Comparison of ENCODE assay signal across 8 cellular contexts in the genomic region with DNA sequence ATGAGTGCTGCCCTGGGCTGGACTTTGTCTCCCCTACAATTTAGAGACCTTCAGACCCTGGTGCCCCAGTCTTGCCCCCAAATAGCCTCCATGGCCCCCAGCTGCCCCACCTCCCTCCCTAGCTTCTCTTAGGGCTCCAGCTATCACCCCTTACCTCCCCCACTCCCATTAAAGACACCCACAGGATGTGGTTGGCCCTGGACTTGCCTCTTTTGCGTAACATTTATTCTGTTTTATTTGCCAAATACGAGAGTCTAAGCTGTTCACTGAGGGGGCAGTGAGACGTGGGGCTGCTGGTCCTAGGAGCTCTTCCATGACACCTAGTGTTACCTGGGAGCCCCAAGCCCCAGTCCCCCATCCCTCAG. TPM values are rescaled to one million over a fixed set of nuclear protein-coding genes. Genes with fewer than 3 reads are reported as not detected.
DNase-seq lines count a peak whose midpoint lies in the region; ATAC-seq and TF ChIP-seq lines count a peak whose summit lies in the region.

No MANE protein-coding gene starts in this region.

- H3K4me3 ChIP-seq in AG09309 (ENCODE audit: control insufficient read depth, low read depth, low read length) (peak overlapping the region; percentile 37), tibial artery (peak overlapping the region; percentile 45 to 52)

- H3K4me3 Mint-ChIP-seq in activated T-helper 2 cell treated with anti-CD3 and anti-CD28 coated beads, Interferon-gamma antibody, Interleukin-2, Interleukin-4, amounts not matched to agents 10 μg/mL and 5 μg/mL and 100 μg/mL, durations not matched to agents 14 hours and 24 hours and 36 hours (ENCODE audit: low read depth) = peak overlapping the region; percentile 96

- no peaks in the 10 kb centered on the region for H3K27me3 ChIP-seq in tibial artery

- peaks cover 31% of the 10 kb centered on the region for H3K4me1 Mint-ChIP-seq in activated T-helper 2 cell treated with anti-CD3 and anti-CD28 coated beads, Interferon-gamma antibody, Interleukin-2, Interleukin-4, amounts not matched to agents 10 μg/mL and 5 μg/mL and 100 μg/mL, durations not matched to agents 14 hours and 24 hours and 36 hours (ENCODE audit: low read depth)

- no peaks in the 10 kb centered on the region for H3K27me3 Mint-ChIP-seq in activated T-helper 2 cell treated with anti-CD3 and anti-CD28 coated beads, Interferon-gamma antibody, Interleukin-2, Interleukin-4, amounts not matched to agents 10 μg/mL and 5 μg/mL and 100 μg/mL, durations not matched to agents 14 hours and 24 hours and 36 hours (ENCODE audit: low read depth)

- H3K36me3 Mint-ChIP-seq in activated T-helper 2 cell treated with anti-CD3 and anti-CD28 coated beads, Interferon-gamma antibody, Interleukin-2, Interleukin-4, amounts not matched to agents 10 μg/mL and 5 μg/mL and 100 μg/mL, durations not matched to agents 14 hours and 24 hours and 36 hours (ENCODE audit: low read depth) = peaks cover 84% of the 10 kb centered on the region

- no peak for ATAC-seq in left colon
- no peak for ATAC-seq in GM19397 (IDR thresholded peaks at IDR 0.05; ENCODE audit: unreplicated experiment)

- H3K36me3 ChIP-seq in tibial artery = peaks cover 35 to 57% (median 48%) of the 10 kb centered on the region in 3 donors

- TF ChIP-seq CTCF in AG09309 (IDR thresholded peaks at IDR 0.05; ENCODE audit: control insufficient read depth, insufficient read depth, low read depth, low read length, missing control alignments) (no peak), tibial artery (IDR thresholded peaks at IDR 0.05) (no peak)

- H3K4me1 ChIP-seq in tibial artery = peaks cover 0 to 66% (median 61%) of the 10 kb centered on the region in 4 donors

- intact Hi-C loops in activated T-helper 2 cell treated with anti-CD3 and anti-CD28 coated beads, Interferon-gamma antibody, Interleukin-2, Interleukin-4, amounts not matched to agents 10 μg/mL and 5 μg/mL and 100 μg/mL, durations not matched to agents 14 hours and 24 hours and 36 hours (cut with micrococcal nuclease) = loop anchor here (2.0 to 10.0 kb wide), 6 partner anchors 36 to 1716 kb away; partner anchors contain the start of genes CDCA8, MEAF6, SF3A3 and STK40
- intact Hi-C loops in left colon (cut with DNase I, micrococcal nuclease) = loop anchor here in 1 of 2 donors (10.0 kb wide), 1 partner anchor 1084 kb away; the partner anchor contains the start of gene LSM10
- intact Hi-C loops in tibial artery (cut with DNase I; ENCODE audit: low total_unique reads) = no loop called here

- no peaks in the 10 kb centered on the region for H3K9me3 Mint-ChIP-seq in activated T-helper 2 cell treated with anti-CD3 and anti-CD28 coated beads, Interferon-gamma antibody, Interleukin-2, Interleukin-4, amounts not matched to agents 10 μg/mL and 5 μg/mL and 100 μg/mL, durations not matched to agents 14 hours and 24 hours and 36 hours

- peak overlapping the region; percentile 97 to 99 for H3K27ac ChIP-seq in tibial artery

- peak overlapping the region; percentile 98 for H3K27ac Mint-ChIP-seq in activated T-helper 2 cell treated with anti-CD3 and anti-CD28 coated beads, Interferon-gamma antibody, Interleukin-2, Interleukin-4, amounts not matched to agents 10 μg/mL and 5 μg/mL and 100 μg/mL, durations not matched to agents 14 hours and 24 hours and 36 hours

- no peaks in the 10 kb centered on the region for H3K9me3 ChIP-seq in tibial artery

- DNase-seq in AG09309 (ENCODE audit: low read depth) (no peak), KG1 (lab: John Stamatoyannopoulos, UW) (peak; percentile 47), left colon (peak; percentile 30 to 42), tibial artery (no peak), NCI-H526 (lab: John Stamatoyannopoulos, UW) (no peak), NCI-H2196 (lab: John Stamatoyannopoulos, UW; ENCODE audit: unreplicated experiment) (no peak)
- DNase-seq in activated T-helper 2 cell treated with anti-CD3 and anti-CD28 coated beads, Interferon-gamma antibody, Interleukin-2, Interleukin-4, amounts not matched to agents 10 μg/mL and 5 μg/mL and 100 μg/mL, durations not matched to agents 14 hours and 24 hours and 36 hours (ENCODE audit: low spot score) = peak; percentile 28

RNA-seq across cellular contexts. Expression of gene ZC3H12A, which starts 4.5 kb away (rescaled TPM):
- total RNA-seq in activated T-helper 2 cell treated with anti-CD3 and anti-CD28 coated beads, Interferon-gamma antibody, Interleukin-2, Interleukin-4, amounts not matched to agents 10 μg/mL and 5 μg/mL and 100 μg/mL, durations not matched to agents 14 hours and 24 hours and 36 hours = 23.6 and 25.3 TPM in 2 replicates
- total RNA-seq in left colon = 10 to 100 TPM; 24.0 to 61.6 TPM

RNA-seq across cellular contexts. Expression of gene MEAF6, which starts 35.7 kb away (rescaled TPM):
- total RNA-seq in activated T-helper 2 cell treated with anti-CD3 and anti-CD28 coated beads, Interferon-gamma antibody, Interleukin-2, Interleukin-4, amounts not matched to agents 10 μg/mL and 5 μg/mL and 100 μg/mL, durations not matched to agents 14 hours and 24 hours and 36 hours = 87.9 and 93.0 TPM in 2 replicates
- 10 to 100 TPM; 38.1 to 41.4 TPM for total RNA-seq in left colon

Comparison
In these comparisons a context has a peak if more than half of its experiments do, and no peak if none do; other contexts are left out.
1. DNase-seq: peak in KG1 (single experiment), activated T-helper 2 cell treated with anti-CD3 and anti-CD28 coated beads, Interferon-gamma antibody, Interleukin-2, Interleukin-4, amounts not matched to agents 10 μg/mL and 5 μg/mL and 100 μg/mL, durations not matched to agents 14 hours and 24 hours and 36 hours (single experiment) and left colon (2 of 2); none in AG09309 (single experiment), tibial artery (0 of 2), NCI-H526 (0 of 2) and NCI-H2196 (single experiment).